ENCODE assay signal across 29 cellular contexts in the genomic region with DNA sequence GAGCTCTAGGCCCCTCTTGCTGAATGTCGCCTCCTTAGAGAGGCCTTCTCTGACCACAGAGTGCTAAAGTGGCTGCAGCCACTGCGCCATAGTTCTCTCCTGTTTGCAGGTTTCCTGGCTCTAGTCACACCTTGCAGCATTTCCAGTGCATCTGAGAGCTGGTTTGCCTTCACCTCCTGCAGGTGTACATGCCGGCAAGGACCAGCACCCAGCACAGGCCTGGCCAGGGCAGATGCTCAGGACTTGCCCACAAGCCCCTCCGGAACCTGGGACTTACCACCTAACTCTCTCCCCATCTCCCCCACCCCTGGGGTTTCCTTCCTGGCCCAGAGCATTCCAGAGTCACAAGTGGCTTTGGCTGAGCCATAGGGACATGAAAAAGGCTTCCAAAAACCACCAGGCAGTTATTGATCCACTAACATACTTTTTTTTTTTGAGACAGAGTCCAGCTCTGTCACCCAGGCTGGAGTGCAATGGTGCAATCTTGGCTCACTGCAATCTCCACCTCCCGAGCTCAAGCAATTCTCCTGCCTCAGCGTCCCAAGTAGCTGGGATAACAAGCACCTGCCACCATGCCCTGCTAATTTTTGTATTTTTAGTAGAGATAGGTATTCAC. TPM values are rescaled to one million over a fixed set of nuclear protein-coding genes. Genes with fewer than 3 reads are reported as not detected.
DNase-seq lines count a peak whose midpoint lies in the region; ATAC-seq, FAIRE-seq and TF ChIP-seq lines count a peak whose summit lies in the region.
"Had no signal": no experiment of that assay in that cellular context is flagged by ENCODE, and none has a peak within 500 bp of the region (broad histone marks: within the 10 kb centered on the region; RNA-seq: fewer than 3 reads in every experiment).

No MANE protein-coding gene starts in this region.

- no peak overlapping the region for H3K9ac ChIP-seq in astrocyte (ENCODE audit: low read length)

- ATAC-seq in GM23338 (no peak), HG02973 (IDR thresholded peaks at IDR 0.05; ENCODE audit: unreplicated experiment) (no peak), HG03095 (IDR thresholded peaks at IDR 0.05; ENCODE audit: unreplicated experiment) (no peak)
- no peak for ATAC-seq in naive thymus-derived CD8-positive, alpha-beta T cell
- ATAC-seq: activated CD4-positive, alpha-beta T cell treated with anti-CD3 and anti-CD28 coated beads for 36 hours; left cardiac atrium had no signal

- H3K4me2 ChIP-seq in GM23338 (no peak overlapping the region), astrocyte (ENCODE audit: low read length) (no peak overlapping the region)

- POLR2A ChIA-PET in naive thymus-derived CD8-positive, alpha-beta T cell (lab: Charles Lee), result interaction anchor here (1.6 to 7.6 kb wide), 2 partner anchors 7 to 24 kb away, joined by 4 to 50 read pairs; a partner anchor contains a TSS

- H3K27ac Mint-ChIP-seq in T-helper 2 cell treated with Interferon-gamma antibody and Interleukin-4, amounts not matched to agents 5 μg/mL and 100 μg/mL, for 36 hours, result peak overlapping the region; percentile 72
- peak overlapping the region; percentile 39; the same call in 1 of the 2 replicates for H3K27ac Mint-ChIP-seq in GM23338
- no peak overlapping the region for H3K27ac Mint-ChIP-seq in astrocyte (ENCODE audit: unreplicated experiment)
- peak overlapping the region in 8 of 10 donors; percentile 34 to 86 (median 71) for H3K27ac Mint-ChIP-seq in naive thymus-derived CD8-positive, alpha-beta T cell
- H3K27ac Mint-ChIP-seq: activated CD4-positive, alpha-beta T cell treated with anti-CD3 and anti-CD28 coated beads for 36 hours; activated naive CD4-positive, alpha-beta T cell treated with anti-CD3 and anti-CD28 coated beads, Interleukin-2, amount 50 U/mL, for 24 hours had no signal

- H2AFZ ChIP-seq in GM23338 (no peak overlapping the region), astrocyte (ENCODE audit: low read depth, low read length) (no peak overlapping the region)

- H3K36me3 Mint-ChIP-seq in T-helper 2 cell treated with Interferon-gamma antibody and Interleukin-4, amounts not matched to agents 5 μg/mL and 100 μg/mL, for 36 hours (ENCODE audit: low read depth), result peaks cover 7% of the 10 kb centered on the region
- peaks cover 3% of the 10 kb centered on the region; the same call in 1 of the 3 replicates for H3K36me3 Mint-ChIP-seq in GM23338 (ENCODE audit: low read depth)
- peaks cover 2% of the 10 kb centered on the region for H3K36me3 Mint-ChIP-seq in astrocyte (ENCODE audit: low read depth, unreplicated experiment)
- H3K36me3 Mint-ChIP-seq in naive thymus-derived CD8-positive, alpha-beta T cell, result peaks cover 0 to 2% (median 0%) of the 10 kb centered on the region in 3 donors
- H3K36me3 Mint-ChIP-seq: activated naive CD4-positive, alpha-beta T cell treated with anti-CD3 and anti-CD28 coated beads, Interleukin-2, amount 50 U/mL, for 24 hours had no signal

- no peak for DNase-seq in T-helper 2 cell treated with Interferon-gamma antibody and Interleukin-4, amounts not matched to agents 5 μg/mL and 100 μg/mL, for 36 hours (ENCODE audit: low spot score)
- DNase-seq in T-helper 2 cell (no peak), GM23338 (ENCODE audit: low spot score) (no peak), astrocyte (ENCODE audit: low read depth) (no peak), DMS53 treated with DMSO at 0.1 percent for 48 hours (lab: John Stamatoyannopoulos, UW; ENCODE audit: unreplicated experiment) (no peak)
- no peak for DNase-seq in naive thymus-derived CD8-positive, alpha-beta T cell
- DNase-seq: 8988T; activated CD4-positive, alpha-beta T cell treated with anti-CD3 and anti-CD28 coated beads for 36 hours; CD8-positive, alpha-beta memory T cell; central memory CD4-positive, alpha-beta T cell; dermis blood vessel endothelial cell; DMS 273 treated with DMSO at 0.1 percent for 48 hours; esophagus squamous epithelium; foreskin melanocyte; GOT3; left cardiac atrium; NCI-H1105; NCI-H187 treated with DMSO at 0.1 percent for 48 hours; NCI-H2171 treated with DMSO at 0.1 percent for 48 hours; NCI-H526; occipital lobe; stomach; thyroid gland had no signal

- H3K79me2 ChIP-seq in GM23338 (replicated peaks; ENCODE audit: insufficient read depth), result peaks cover 100% of the 10 kb centered on the region
- H3K79me2 ChIP-seq in astrocyte (ENCODE audit: insufficient read depth, low read length), result peaks cover 23% of the 10 kb centered on the region

- H3K4me1 ChIP-seq in GM23338 (ENCODE audit: insufficient read depth) (peaks cover 23% of the 10 kb centered on the region), astrocyte (ENCODE audit: insufficient read depth, low read length) (peaks cover 4% of the 10 kb centered on the region)

- H3K27me3 Mint-ChIP-seq in T-helper 2 cell treated with Interferon-gamma antibody and Interleukin-4, amounts not matched to agents 5 μg/mL and 100 μg/mL, for 36 hours (ENCODE audit: low read depth), result no peaks in the 10 kb centered on the region
- H3K27me3 Mint-ChIP-seq in GM23338 (ENCODE audit: insufficient read depth, low read depth, poor library complexity) (peaks cover 12% of the 10 kb centered on the region), astrocyte (ENCODE audit: low read depth, unreplicated experiment) (peaks cover 33% of the 10 kb centered on the region)
- no peaks in the 10 kb centered on the region for H3K27me3 Mint-ChIP-seq in naive thymus-derived CD8-positive, alpha-beta T cell
- H3K27me3 Mint-ChIP-seq: activated CD4-positive, alpha-beta T cell treated with anti-CD3 and anti-CD28 coated beads for 36 hours; activated naive CD4-positive, alpha-beta T cell treated with anti-CD3 and anti-CD28 coated beads, Interleukin-2, amount 50 U/mL, for 24 hours; CD8-positive, alpha-beta memory T cell had no signal

- H3K9me3 ChIP-seq in astrocyte (ENCODE audit: insufficient read depth, low read depth, low read length), result no peaks in the 10 kb centered on the region
- H3K9me3 ChIP-seq: esophagus squamous epithelium, stomach, thyroid gland had no signal

- no peak for FAIRE-seq in astrocyte (lab: Jason Lieb, UNC)
- FAIRE-seq: endometrium, GM12891 had no signal

- no peaks in the 10 kb centered on the region for H3F3A ChIP-seq in GM23338 (replicated peaks; ENCODE audit: low read depth)

- TF ChIP-seq CTCF in GM23338 (conservative IDR thresholded peaks at IDR 0.05; ENCODE audit: low read depth in 2 of 2) (no peak), astrocyte (IDR thresholded peaks at IDR 0.05; ENCODE audit: insufficient read depth, low read depth, low read length) (no peak)

- H3K9me3 Mint-ChIP-seq in T-helper 2 cell treated with Interferon-gamma antibody and Interleukin-4, amounts not matched to agents 5 μg/mL and 100 μg/mL, for 36 hours, result no peaks in the 10 kb centered on the region
- H3K9me3 Mint-ChIP-seq in GM23338, result no peaks in the 10 kb centered on the region
- no peaks in the 10 kb centered on the region for H3K9me3 Mint-ChIP-seq in astrocyte (ENCODE audit: unreplicated experiment)
- no peaks in the 10 kb centered on the region for H3K9me3 Mint-ChIP-seq in naive thymus-derived CD8-positive, alpha-beta T cell
- H3K9me3 Mint-ChIP-seq: activated naive CD4-positive, alpha-beta T cell treated with anti-CD3 and anti-CD28 coated beads, Interleukin-2, amount 50 U/mL, for 24 hours; activated T-helper 2 cell treated with anti-CD3 and anti-CD28 coated beads, Interferon-gamma antibody, Interleukin-2, Interleukin-4, amounts not matched to agents 10 μg/mL and 5 μg/mL and 100 μg/mL, durations not matched to agents 14 hours and 24 hours and 36 hours; CD8-positive, alpha-beta memory T cell had no signal

- H3K4me1 Mint-ChIP-seq in T-helper 2 cell treated with Interferon-gamma antibody and Interleukin-4, amounts not matched to agents 5 μg/mL and 100 μg/mL, for 36 hours (ENCODE audit: low read depth), result peaks cover 54% of the 10 kb centered on the region
- H3K4me1 Mint-ChIP-seq in GM23338 (peaks cover 66% of the 10 kb centered on the region), astrocyte (ENCODE audit: low read depth, unreplicated experiment) (no peaks in the 10 kb centered on the region)
- peaks cover 21 to 81% (median 55%) of the 10 kb centered on the region in 4 donors for H3K4me1 Mint-ChIP-seq in naive thymus-derived CD8-positive, alpha-beta T cell

- H3K27me3 ChIP-seq in GM23338 (ENCODE audit: insufficient read depth), result no peaks in the 10 kb centered on the region
- H3K27me3 ChIP-seq in astrocyte (ENCODE audit: insufficient read depth, low read length), result no peaks in the 10 kb centered on the region
- H3K27me3 ChIP-seq: esophagus squamous epithelium, stomach, thyroid gland had no signal

- peaks cover 65% of the 10 kb centered on the region for H4K20me1 ChIP-seq in GM23338 (replicated peaks; ENCODE audit: insufficient read depth)
- H4K20me1 ChIP-seq in astrocyte (ENCODE audit: insufficient read depth, low read length), result peaks cover 59% of the 10 kb centered on the region

- H3K27ac ChIP-seq in GM23338 (ENCODE audit: low read depth) (no peak overlapping the region), astrocyte (ENCODE audit: low read depth, low read length) (no peak overlapping the region)
- H3K27ac ChIP-seq: stomach, thyroid gland had no signal

- H3K4me3 Mint-ChIP-seq in T-helper 2 cell treated with Interferon-gamma antibody and Interleukin-4, amounts not matched to agents 5 μg/mL and 100 μg/mL, for 36 hours, result no peak overlapping the region
- H3K4me3 Mint-ChIP-seq in GM23338, result no peak overlapping the region
- H3K4me3 Mint-ChIP-seq in astrocyte (ENCODE audit: unreplicated experiment), result peak overlapping the region; percentile 14
- peak overlapping the region in 2 of 10 donors; percentile 7 to 16 for H3K4me3 Mint-ChIP-seq in naive thymus-derived CD8-positive, alpha-beta T cell
- H3K4me3 Mint-ChIP-seq: activated CD4-positive, alpha-beta T cell treated with anti-CD3 and anti-CD28 coated beads for 36 hours; activated naive CD4-positive, alpha-beta T cell treated with anti-CD3 and anti-CD28 coated beads, Interleukin-2, amount 50 U/mL, for 24 hours; CD8-positive, alpha-beta memory T cell had no signal

- H3K4me3 ChIP-seq in GM23338 (no peak overlapping the region), astrocyte (ENCODE audit: insufficient read depth, low read depth, low read length) (no peak overlapping the region)
- H3K4me3 ChIP-seq: esophagus squamous epithelium, stomach, thyroid gland had no signal

- H3K36me3 ChIP-seq in GM23338 (ENCODE audit: insufficient read depth) (no peaks in the 10 kb centered on the region), astrocyte (ENCODE audit: insufficient read depth, low read length) (no peaks in the 10 kb centered on the region)
- H3K36me3 ChIP-seq: esophagus squamous epithelium, thyroid gland had no signal

- no peaks in the 10 kb centered on the region for H3K9me2 ChIP-seq in GM23338 (ENCODE audit: insufficient read depth)

TF ChIP-seq in GM23338, 12 proteins besides CTCF, POLR2A, EP300 and RAD21 (continues in another document):
- no peak for TF ChIP-seq EZH2 (IDR thresholded peaks at IDR 0.05; ENCODE audit: low read depth, unreplicated experiment)
- no peak for TF ChIP-seq ZNF331 (CRISPR knock-in tag; IDR thresholded peaks at IDR 0.05; ENCODE audit: low read depth)

RNA-seq across cellular contexts. Expression of a gene that starts 9.1 kb away (rescaled TPM):
- total RNA-seq in GM23338 (2014; rRNA removed; shearing (Covaris generic)), result 88.1 and 101 TPM in 2 replicates
- polyA plus RNA-seq in GM23338 (2016; fragmentation: Nextera tagmentation; extraction: Ambion mirVana), result 35.9 and 39.9 TPM in 2 replicates
- total RNA-seq in astrocyte, result 11.2 and 13.0 TPM in 2 replicates
- total RNA-seq in naive thymus-derived CD8-positive, alpha-beta T cell, result 10 to 100 TPM; 33.1 to 34.6 TPM
- 10 to 100 TPM; 25.3 to 41.1 (median 32.5) TPM for polyA plus RNA-seq in naive thymus-derived CD8-positive, alpha-beta T cell
